9 cellular contexts compared by ENCODE assay signal in genomic region chr14:44461811-44462210, GRCh38. TPM values are rescaled to one million over a fixed set of nuclear protein-coding genes. Genes with fewer than 3 reads are reported as not detected.
"Had no signal": no experiment of that assay in that cellular context is flagged by ENCODE, and none has a peak within 500 bp of the region (broad histone marks: within the 10 kb centered on the region; RNA-seq: fewer than 3 reads in every experiment).

No MANE protein-coding gene starts in this region.

- H3K4me3 ChIP-seq: GM12878 had no signal

- FAIRE-seq: G401.6, GM12878, GM12891, GM12892, GM18507, GM19239 had no signal

- ATAC-seq: GM12878 had no signal

- DNase-seq: GDM1, GF-D8 had no signal

RNA-seq across cellular contexts. Expression of gene FSCB, which starts 45.3 kb away (rescaled TPM):
- total RNA-seq: G401, GM12878 had no signal
- polyA plus RNA-seq: GM12878 had no signal
